In the genomic region with DNA sequence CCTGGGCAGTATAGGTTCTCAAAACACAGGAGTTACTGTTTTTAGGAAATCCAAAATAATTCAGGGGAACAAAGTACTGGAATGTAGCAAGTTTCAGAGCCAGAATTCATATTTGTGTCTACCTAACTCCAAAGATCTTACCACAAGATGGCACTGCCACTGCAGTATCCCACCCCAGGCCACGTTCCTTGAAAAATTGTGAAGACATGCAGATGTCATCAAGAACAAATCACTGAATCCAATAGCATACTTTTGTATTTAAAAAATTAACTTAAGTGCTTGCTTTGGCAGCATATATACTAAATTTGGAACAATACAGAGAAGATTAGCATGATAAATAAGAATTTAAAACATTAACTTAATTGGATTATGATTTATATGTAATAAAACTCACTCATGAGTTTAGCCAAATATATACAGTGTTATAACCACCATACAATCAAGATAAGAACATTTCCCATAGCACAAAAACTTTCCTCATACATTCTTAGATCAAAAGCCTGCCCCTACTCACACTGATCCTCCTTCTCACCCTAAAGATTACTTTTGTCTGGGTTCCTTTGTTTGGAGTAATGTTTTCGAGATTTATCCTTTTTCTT, we compare ENCODE assay signal across 8 cellular contexts.
DNase-seq lines count a peak whose midpoint lies in the region; ATAC-seq and TF ChIP-seq lines count a peak whose summit lies in the region.

No MANE protein-coding gene starts in this region.

- H3K4me3 Mint-ChIP-seq in Caco-2 (ENCODE audit: unreplicated experiment) = no peak overlapping the region

- no peak overlapping the region for H3K4me3 ChIP-seq in Caco-2 (ENCODE audit: low read depth, low read length)
- no peak overlapping the region for H3K4me3 ChIP-seq in adipocyte (ENCODE audit: low read length)
- H3K4me3 ChIP-seq in effector memory CD4-positive, alpha-beta T cell (ENCODE audit: insufficient read depth, low read depth, low read length, poor library complexity, severe bottlenecking) = no peak overlapping the region

- peak; percentile 21 to 43 for TF ChIP-seq CTCF in Caco-2 (IDR thresholded peaks at IDR 0.05; ENCODE audit: insufficient read depth in 1 of 2, low read depth in 1 of 2, low read length in 1 of 2, severe bottlenecking in 1 of 2, unreplicated experiment in 1 of 2)

- intact Hi-C loops in Caco-2 (cut with micrococcal nuclease; ENCODE audit: unreplicated experiment) = loop anchor here (1.0 kb wide), 1 partner anchor 439 kb away; no protein-coding TSS in a partner anchor

- H3K27ac Mint-ChIP-seq in Caco-2 (ENCODE audit: unreplicated experiment) = no peak overlapping the region

- BruUV-seq in Caco-2 (replicated peaks; lab: Mats Ljungman, UMichigan) = no TSS peak

- H3K36me3 Mint-ChIP-seq in Caco-2 (ENCODE audit: insufficient read depth, unreplicated experiment) = peaks cover 14% of the 10 kb centered on the region

- H3K27me3 Mint-ChIP-seq in Caco-2 (ENCODE audit: insufficient read depth, unreplicated experiment) = no peaks in the 10 kb centered on the region

- no peaks in the 10 kb centered on the region for H3K4me1 Mint-ChIP-seq in Caco-2 (ENCODE audit: low read depth, unreplicated experiment)

- H3K9me3 Mint-ChIP-seq in Caco-2 (ENCODE audit: unreplicated experiment) = no peaks in the 10 kb centered on the region

- CTCF ChIA-PET in Caco-2 (lab: Charles Lee) = no interaction called here

- POLR2A ChIA-PET in Caco-2 (lab: Charles Lee) = no interaction called here

- no peak overlapping the region for H3K9ac ChIP-seq in adipocyte (ENCODE audit: low read length)

- DNase-seq in Caco-2 (peak in 1 of 2 experiments; percentile 17), HS-27A (ENCODE audit: low read depth) (peak; percentile 11), adipocyte (ENCODE audit: low read depth) (peak; percentile 60), kidney glomerular epithelial cell (lab: John Stamatoyannopoulos, UW) (peak; percentile 36), 8988T (no peak)
- no peak for DNase-seq in effector memory CD4-positive, alpha-beta T cell

- no peaks in the 10 kb centered on the region for H3K27me3 ChIP-seq in Caco-2 (replicated peaks; ENCODE audit: control insufficient read depth, insufficient read depth, low read length)
- no peaks in the 10 kb centered on the region for H3K27me3 ChIP-seq in adipocyte (replicated peaks; ENCODE audit: control insufficient read depth, insufficient read depth, low read length)
- H3K27me3 ChIP-seq in effector memory CD4-positive, alpha-beta T cell (replicated peaks; ENCODE audit: control insufficient read depth, insufficient read depth, low read length, poor library complexity, severe bottlenecking) = no peaks in the 10 kb centered on the region

- H3K36me3 ChIP-seq in Caco-2 (ENCODE audit: control insufficient read depth, insufficient read depth, low read length) = no peaks in the 10 kb centered on the region
- H3K36me3 ChIP-seq in adipocyte (ENCODE audit: control insufficient read depth, insufficient read depth, low read length, severe bottlenecking) = no peaks in the 10 kb centered on the region
- H3K36me3 ChIP-seq in effector memory CD4-positive, alpha-beta T cell (ENCODE audit: control insufficient read depth, insufficient read depth, low read length) = no peaks in the 10 kb centered on the region

- H3K27ac ChIP-seq in effector memory CD4-positive, alpha-beta T cell (ENCODE audit: insufficient read depth, low read length, poor library complexity, severe bottlenecking) = no peak overlapping the region

- H3K4me1 ChIP-seq in Caco-2 (no peaks in the 10 kb centered on the region), adipocyte (ENCODE audit: control insufficient read depth, insufficient read depth, low read length) (no peaks in the 10 kb centered on the region)
- no peaks in the 10 kb centered on the region for H3K4me1 ChIP-seq in effector memory CD4-positive, alpha-beta T cell (ENCODE audit: control insufficient read depth, insufficient read depth, low read length, poor library complexity, severe bottlenecking)

- no peaks in the 10 kb centered on the region for H3K9me3 ChIP-seq in Caco-2
- no peaks in the 10 kb centered on the region for H3K9me3 ChIP-seq in adipocyte (ENCODE audit: control insufficient read depth, low read length)
- H3K9me3 ChIP-seq in effector memory CD4-positive, alpha-beta T cell (ENCODE audit: control insufficient read depth, low read length) = no peaks in the 10 kb centered on the region

- ATAC-seq in HG02885 (IDR thresholded peaks at IDR 0.05; ENCODE audit: poor library complexity, unreplicated experiment) = no peak
- no peak for ATAC-seq in HG03196 (IDR thresholded peaks at IDR 0.05; ENCODE audit: unreplicated experiment)

Comparison
In these comparisons a context has a peak if more than half of its experiments do, and no peak if none do; other contexts are left out.
1. DNase-seq: peak in HS-27A (single experiment), adipocyte (single experiment) and kidney glomerular epithelial cell (single experiment); none in effector memory CD4-positive, alpha-beta T cell (0 of 3) and 8988T (single experiment).